2 cellular contexts compared by ENCODE assay signal in the genomic region with DNA sequence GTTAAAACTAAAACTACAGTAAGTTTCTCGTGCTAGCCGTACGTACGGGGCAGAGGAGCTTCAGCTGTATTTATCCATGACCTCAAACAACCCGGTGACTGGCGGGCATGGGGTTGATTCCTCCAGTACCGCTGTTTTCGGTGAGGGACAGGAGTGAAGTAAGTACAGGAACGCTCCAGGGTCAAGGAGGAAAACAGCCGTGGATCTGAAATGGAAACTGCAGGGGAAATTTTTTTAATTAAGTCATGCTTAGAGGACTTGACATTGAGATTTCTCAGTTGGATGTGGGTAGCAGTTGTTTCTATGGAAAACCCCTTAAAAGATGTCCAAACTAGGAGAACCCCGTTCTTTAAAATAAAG.
TF ChIP-seq lines count a peak whose summit lies in the region.

No MANE protein-coding gene starts in this region.

TF ChIP-seq in GM12878, 131 proteins besides CTCF, POLR2A, EP300 and RAD21 (continued from another document):
- TF ChIP-seq, protein P1, sequence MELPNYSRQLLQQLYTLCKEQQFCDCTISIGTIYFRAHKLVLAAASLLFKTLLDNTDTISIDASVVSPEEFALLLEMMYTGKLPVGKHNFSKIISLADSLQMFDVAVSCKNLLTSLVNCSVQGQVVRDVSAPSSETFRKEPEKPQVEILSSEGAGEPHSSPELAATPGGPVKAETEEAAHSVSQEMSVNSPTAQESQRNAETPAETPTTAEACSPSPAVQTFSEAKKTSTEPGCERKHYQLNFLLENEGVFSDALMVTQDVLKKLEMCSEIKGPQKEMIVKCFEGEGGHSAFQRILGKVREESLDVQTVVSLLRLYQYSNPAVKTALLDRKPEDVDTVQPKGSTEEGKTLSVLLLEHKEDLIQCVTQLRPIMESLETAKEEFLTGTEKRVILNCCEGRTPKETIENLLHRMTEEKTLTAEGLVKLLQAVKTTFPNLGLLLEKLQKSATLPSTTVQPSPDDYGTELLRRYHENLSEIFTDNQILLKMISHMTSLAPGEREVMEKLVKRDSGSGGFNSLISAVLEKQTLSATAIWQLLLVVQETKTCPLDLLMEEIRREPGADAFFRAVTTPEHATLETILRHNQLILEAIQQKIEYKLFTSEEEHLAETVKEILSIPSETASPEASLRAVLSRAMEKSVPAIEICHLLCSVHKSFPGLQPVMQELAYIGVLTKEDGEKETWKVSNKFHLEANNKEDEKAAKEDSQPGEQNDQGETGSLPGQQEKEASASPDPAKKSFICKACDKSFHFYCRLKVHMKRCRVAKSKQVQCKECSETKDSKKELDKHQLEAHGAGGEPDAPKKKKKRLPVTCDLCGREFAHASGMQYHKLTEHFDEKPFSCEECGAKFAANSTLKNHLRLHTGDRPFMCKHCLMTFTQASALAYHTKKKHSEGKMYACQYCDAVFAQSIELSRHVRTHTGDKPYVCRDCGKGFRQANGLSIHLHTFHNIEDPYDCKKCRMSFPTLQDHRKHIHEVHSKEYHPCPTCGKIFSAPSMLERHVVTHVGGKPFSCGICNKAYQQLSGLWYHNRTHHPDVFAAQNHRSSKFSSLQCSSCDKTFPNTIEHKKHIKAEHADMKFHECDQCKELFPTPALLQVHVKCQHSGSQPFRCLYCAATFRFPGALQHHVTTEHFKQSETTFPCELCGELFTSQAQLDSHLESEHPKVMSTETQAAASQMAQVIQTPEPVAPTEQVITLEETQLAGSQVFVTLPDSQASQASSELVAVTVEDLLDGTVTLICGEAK (IDR thresholded peaks at IDR 0.05; ENCODE audit: borderline replicate concordance) = 0 out of 2 replicates have a peak, but pooled peaks have one; percentile 2
- TF ChIP-seq EZH2 (IDR thresholded peaks at IDR 0.05; ENCODE audit: borderline replicate concordance, control insufficient read depth, low read depth, low read length) (no peak), ETV6 (conservative IDR thresholded peaks at IDR 0.05 in 1 of 2, IDR thresholded peaks at IDR 0.05 in 1 of 2; ENCODE audit: borderline replicate concordance in 1 of 2, low read depth in 1 of 2) (0 out of 4 replicates have a peak, but pooled peaks of 1 of the 2 experiments have one; percentile 38)
- TF ChIP-seq, protein P2, sequence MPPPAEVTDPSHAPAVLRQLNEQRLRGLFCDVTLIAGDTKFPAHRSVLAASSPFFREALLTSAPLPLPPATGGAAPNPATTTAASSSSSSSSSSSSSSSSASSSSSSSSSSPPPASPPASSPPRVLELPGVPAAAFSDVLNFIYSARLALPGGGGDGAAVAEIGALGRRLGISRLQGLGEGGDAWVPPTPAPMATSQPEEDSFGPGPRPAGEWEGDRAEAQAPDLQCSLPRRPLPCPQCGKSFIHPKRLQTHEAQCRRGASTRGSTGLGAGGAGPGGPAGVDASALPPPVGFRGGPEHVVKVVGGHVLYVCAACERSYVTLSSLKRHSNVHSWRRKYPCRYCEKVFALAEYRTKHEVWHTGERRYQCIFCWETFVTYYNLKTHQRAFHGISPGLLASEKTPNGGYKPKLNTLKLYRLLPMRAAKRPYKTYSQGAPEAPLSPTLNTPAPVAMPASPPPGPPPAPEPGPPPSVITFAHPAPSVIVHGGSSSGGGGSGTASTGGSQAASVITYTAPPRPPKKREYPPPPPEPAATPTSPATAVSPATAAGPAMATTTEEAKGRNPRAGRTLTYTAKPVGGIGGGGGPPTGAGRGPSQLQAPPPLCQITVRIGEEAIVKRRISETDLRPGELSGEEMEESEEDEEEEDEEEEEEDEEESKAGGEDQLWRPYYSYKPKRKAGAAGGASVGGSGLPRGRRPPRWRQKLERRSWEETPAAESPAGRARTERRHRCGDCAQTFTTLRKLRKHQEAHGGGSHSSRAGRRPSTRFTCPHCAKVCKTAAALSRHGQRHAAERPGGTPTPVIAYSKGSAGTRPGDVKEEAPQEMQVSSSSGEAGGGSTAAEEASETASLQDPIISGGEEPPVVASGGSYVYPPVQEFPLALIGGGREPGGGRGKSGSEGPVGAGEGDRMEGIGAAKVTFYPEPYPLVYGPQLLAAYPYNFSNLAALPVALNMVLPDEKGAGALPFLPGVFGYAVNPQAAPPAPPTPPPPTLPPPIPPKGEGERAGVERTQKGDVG (CRISPR knock-in tag; IDR thresholded peaks at IDR 0.05) = no peak

TF ChIP-seq in HepG2, 621 proteins besides CTCF, POLR2A, EP300 and RAD21 (continued from another document):
- TF ChIP-seq, protein P3, sequence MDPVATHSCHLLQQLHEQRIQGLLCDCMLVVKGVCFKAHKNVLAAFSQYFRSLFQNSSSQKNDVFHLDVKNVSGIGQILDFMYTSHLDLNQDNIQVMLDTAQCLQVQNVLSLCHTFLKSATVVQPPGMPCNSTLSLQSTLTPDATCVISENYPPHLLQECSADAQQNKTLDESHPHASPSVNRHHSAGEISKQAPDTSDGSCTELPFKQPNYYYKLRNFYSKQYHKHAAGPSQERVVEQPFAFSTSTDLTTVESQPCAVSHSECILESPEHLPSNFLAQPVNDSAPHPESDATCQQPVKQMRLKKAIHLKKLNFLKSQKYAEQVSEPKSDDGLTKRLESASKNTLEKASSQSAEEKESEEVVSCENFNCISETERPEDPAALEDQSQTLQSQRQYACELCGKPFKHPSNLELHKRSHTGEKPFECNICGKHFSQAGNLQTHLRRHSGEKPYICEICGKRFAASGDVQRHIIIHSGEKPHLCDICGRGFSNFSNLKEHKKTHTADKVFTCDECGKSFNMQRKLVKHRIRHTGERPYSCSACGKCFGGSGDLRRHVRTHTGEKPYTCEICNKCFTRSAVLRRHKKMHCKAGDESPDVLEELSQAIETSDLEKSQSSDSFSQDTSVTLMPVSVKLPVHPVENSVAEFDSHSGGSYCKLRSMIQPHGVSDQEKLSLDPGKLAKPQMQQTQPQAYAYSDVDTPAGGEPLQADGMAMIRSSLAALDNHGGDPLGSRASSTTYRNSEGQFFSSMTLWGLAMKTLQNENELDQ (CRISPR knock-in tag; IDR thresholded peaks at IDR 0.05; ENCODE audit: borderline replicate concordance) = no peak
- TF ChIP-seq, protein P4, sequence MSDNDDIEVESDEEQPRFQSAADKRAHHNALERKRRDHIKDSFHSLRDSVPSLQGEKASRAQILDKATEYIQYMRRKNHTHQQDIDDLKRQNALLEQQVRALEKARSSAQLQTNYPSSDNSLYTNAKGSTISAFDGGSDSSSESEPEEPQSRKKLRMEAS (IDR thresholded peaks at IDR 0.05) = no peak
- TF ChIP-seq ZNF232 (CRISPR knock-in tag; IDR thresholded peaks at IDR 0.05; ENCODE audit: borderline replicate concordance) (0 out of 2 replicates have a peak, but pooled peaks have one; percentile 5), MBD4 (IDR thresholded peaks at IDR 0.05; ENCODE audit: borderline replicate concordance, low read length) (no peak), HMG20B (CRISPR knock-in tag; conservative IDR thresholded peaks at IDR 0.05) (no peak)
- TF ChIP-seq, protein P5, sequence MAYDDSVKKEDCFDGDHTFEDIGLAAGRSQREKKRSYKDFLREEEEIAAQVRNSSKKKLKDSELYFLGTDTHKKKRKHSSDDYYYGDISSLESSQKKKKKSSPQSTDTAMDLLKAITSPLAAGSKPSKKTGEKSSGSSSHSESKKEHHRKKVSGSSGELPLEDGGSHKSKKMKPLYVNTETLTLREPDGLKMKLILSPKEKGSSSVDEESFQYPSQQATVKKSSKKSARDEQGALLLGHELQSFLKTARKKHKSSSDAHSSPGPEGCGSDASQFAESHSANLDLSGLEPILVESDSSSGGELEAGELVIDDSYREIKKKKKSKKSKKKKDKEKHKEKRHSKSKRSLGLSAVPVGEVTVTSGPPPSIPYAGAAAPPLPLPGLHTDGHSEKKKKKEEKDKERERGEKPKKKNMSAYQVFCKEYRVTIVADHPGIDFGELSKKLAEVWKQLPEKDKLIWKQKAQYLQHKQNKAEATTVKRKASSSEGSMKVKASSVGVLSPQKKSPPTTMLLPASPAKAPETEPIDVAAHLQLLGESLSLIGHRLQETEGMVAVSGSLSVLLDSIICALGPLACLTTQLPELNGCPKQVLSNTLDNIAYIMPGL (CRISPR knock-in tag; IDR thresholded peaks at IDR 0.05; ENCODE audit: borderline replicate concordance in 1 of 2, low read depth in 1 of 2) = no peak
